12 cellular contexts compared by ENCODE assay signal in the genomic region with DNA sequence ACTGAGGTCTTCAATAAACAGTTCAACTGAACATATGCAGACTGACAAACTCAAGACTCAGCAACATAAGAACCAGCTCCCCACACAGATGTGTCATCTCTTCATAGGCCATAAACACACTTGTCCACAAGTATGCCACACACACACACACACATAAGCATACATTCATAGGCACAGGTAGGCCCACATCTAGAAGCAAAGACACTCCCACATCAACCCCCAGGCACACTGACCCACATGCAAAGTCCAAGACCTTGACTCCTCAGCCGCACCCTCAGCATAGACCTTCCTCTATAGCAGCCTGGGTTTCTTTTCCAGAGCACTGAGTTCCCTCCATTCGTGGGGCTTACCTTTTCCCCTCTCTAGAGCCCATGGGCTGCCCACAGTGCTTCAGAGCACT. TPM values are rescaled to one million over a fixed set of nuclear protein-coding genes. Genes with fewer than 3 reads are reported as not detected.
A peak's percentile ranks its signal among the peaks of the same experiment; 100 is the strongest.
DNase-seq lines count a peak whose midpoint lies in the region; ATAC-seq and TF ChIP-seq lines count a peak whose summit lies in the region.
"Had no signal": no experiment of that assay in that cellular context is flagged by ENCODE, and none has a peak within 500 bp of the region (broad histone marks: within the 10 kb centered on the region; RNA-seq: fewer than 3 reads in every experiment).

No MANE protein-coding gene starts in this region.

- no TSS peak for BruUV-seq in PC-9 (replicated peaks; lab: Mats Ljungman, UMichigan)

- H3K27me3 ChIP-seq in PC-9 (ENCODE audit: insufficient read depth, low read depth) (no peaks in the 10 kb centered on the region), mucosa of rectum (ENCODE audit: control insufficient read depth in 2 of 2, insufficient read depth in 2 of 2, low read length in 2 of 2) (peaks cover 3 to 6% of the 10 kb centered on the region in 2 donors)

- H2AFZ ChIP-seq in PC-9 = no peak overlapping the region

- intact Hi-C loops in PC-9 (cut with micrococcal nuclease; ENCODE audit: unreplicated experiment) (loop anchor here (1.0 to 5.0 kb wide), 4 partner anchors 12 to 95 kb away; a partner anchor contains a TSS), posterior vena cava (cut with DNase I) (no loop called here), left cardiac atrium (cut with DNase I) (no loop called here)

- CTCF ChIA-PET in PC-9 (lab: Charles Lee) = interaction anchor here (0.6 to 2.9 kb wide), 4 partner anchors 13 to 38 kb away, joined by 3 to 15 read pairs (median 3); no protein-coding TSS in a partner anchor

- no peaks in the 10 kb centered on the region for H3K9me2 ChIP-seq in PC-9 (ENCODE audit: insufficient read depth)

- H3K79me2 ChIP-seq in PC-9 (ENCODE audit: low read depth) = peaks cover 70% of the 10 kb centered on the region

- H3K4me1 ChIP-seq in PC-9 (replicated peaks; ENCODE audit: insufficient read depth) (peaks cover 42% of the 10 kb centered on the region), mucosa of rectum (ENCODE audit: control insufficient read depth in 2 of 2, insufficient read depth in 2 of 2, low read length in 2 of 2) (peaks cover 32 to 44% of the 10 kb centered on the region in 2 donors)

- DNase-seq in PC-9 (peak in 1 of 2 experiments; percentile 48), epithelial cell of prostate (ENCODE audit: low read depth, low spot score) (peak; percentile 86), amygdala (lab: John Stamatoyannopoulos, UW) (no peak), posterior vena cava (ENCODE audit: low spot score) (no peak), left cardiac atrium (no peak)
- DNase-seq in activated CD8-positive, alpha-beta memory T cell treated with anti-CD3 and anti-CD28 coated beads, Interleukin-2, amount 50 U/mL, for 48 hours = no peak
- DNase-seq: CD4-positive, alpha-beta memory T cell; NCI-H1048; stimulated activated naive CD8-positive, alpha-beta T cell treated with anti-CD3 and anti-CD28 coated beads, Interleukin-15, amount 100 ng/mL, for 72 hours had no signal

- peak overlapping the region; percentile 61 for H3K27ac ChIP-seq in PC-9
- peak overlapping the region; percentile 99 for H3K27ac ChIP-seq in epithelial cell of prostate
- peak overlapping the region; percentile 93 to 98 for H3K27ac ChIP-seq in mucosa of rectum (ENCODE audit: low read depth in 2 of 2, low read length in 2 of 2)

- peak overlapping the region; percentile 78 to 96 for H3K9ac ChIP-seq in mucosa of rectum (ENCODE audit: low read depth in 1 of 2, low read length in 2 of 2)

- peaks cover 28% of the 10 kb centered on the region for H4K20me1 ChIP-seq in PC-9 (ENCODE audit: insufficient read depth)

- POLR2A ChIA-PET in PC-9 (lab: Charles Lee; ENCODE audit: unreplicated experiment) = no interaction called here

- 0 out of 2 replicates have a peak, but pooled peaks cover 3% of the 10 kb centered on the region for H3K36me3 ChIP-seq in PC-9 (ENCODE audit: low read depth)
- no peaks in the 10 kb centered on the region for H3K36me3 ChIP-seq in mucosa of rectum (ENCODE audit: control insufficient read depth in 2 of 2, insufficient read depth in 2 of 2, low read length in 2 of 2)

- no peak for TF ChIP-seq CTCF in PC-9 (conservative IDR thresholded peaks at IDR 0.05)

- H3K4me3 ChIP-seq in PC-9 = peak overlapping the region; percentile 96
- H3K4me3 ChIP-seq in mucosa of rectum (ENCODE audit: low read length in 2 of 2) = peak overlapping the region; percentile 82 to 83

- H3K4me2 ChIP-seq in PC-9 = peak overlapping the region; percentile 99

- ATAC-seq in left cardiac atrium = no peak
- ATAC-seq: stimulated activated naive CD8-positive, alpha-beta T cell treated with anti-CD3 and anti-CD28 coated beads, Interleukin-15, amount 100 ng/mL, for 72 hours had no signal

- peaks cover 21% of the 10 kb centered on the region; the same call in 1 of the 2 replicates for H3F3A ChIP-seq in PC-9 (ENCODE audit: insufficient read depth, low read depth)

- H3K9me3 ChIP-seq in PC-9 (ENCODE audit: insufficient read depth, low read depth) (no peaks in the 10 kb centered on the region), mucosa of rectum (ENCODE audit: control insufficient read depth in 2 of 2, low read length in 2 of 2) (no peaks in the 10 kb centered on the region)

RNA-seq across cellular contexts. Expression of a gene that starts 1.4 kb away (rescaled TPM):
- total RNA-seq in PC-9 (2021) = 54.7 and 61.6 TPM in 2 replicates
- total RNA-seq in posterior vena cava = under 1 TPM in 1 of 2 donors, not detected in 1; 0.29 TPM
- total RNA-seq in left cardiac atrium = 1 to 10 TPM; 1.3 to 1.4 TPM
- total RNA-seq: HT1080, OCI-LY7 had no signal

RNA-seq across cellular contexts. Expression of a gene that starts 20.2 kb away (rescaled TPM):
- total RNA-seq in PC-9 (2021) (4.8 and 6.4 TPM in 2 replicates), posterior vena cava (not detected), left cardiac atrium (1,000 to 10,000 TPM; 4,860 to 5,317 TPM)
- total RNA-seq: CD4-positive, alpha-beta memory T cell; HT1080; OCI-LY7 had no signal

RNA-seq across cellular contexts. Expression of a gene that starts 23.9 kb away (rescaled TPM):
- not detected in 2 replicates for total RNA-seq in PC-9 (2021)
- not detected for total RNA-seq in posterior vena cava
- 10 to 100 TPM in 1 of 2 donors, 1 to 10 TPM in 1; 6.4 to 31.5 TPM for total RNA-seq in left cardiac atrium
- total RNA-seq: CD4-positive, alpha-beta memory T cell; HT1080 had no signal

Comparison
In these comparisons a context has a peak if more than half of its experiments do, and no peak if none do; other contexts are left out.
1. RNA of a gene that starts 1.4 kb away (total RNA-seq): 54.7 to 61.6 TPM in PC-9; 1.3 to 1.4 TPM in left cardiac atrium and 0.29 TPM in posterior vena cava; every median in the first group is over 10 times any median in the second.
2. RNA of a gene that starts 20.2 kb away (total RNA-seq): 4,860 to 5,317 TPM in left cardiac atrium; 4.8 to 6.4 TPM in PC-9 and not detected in posterior vena cava; every median in the first group is over 100 times any median in the second.
3. Peak in every context shown above with its lines, with median percentiles within 50 percentile points of each other: H3K27ac ChIP-seq.